Comparison of ENCODE assay signal across 9 cellular contexts in genomic region chr1:103106426-103107321, GRCh38. TPM values are rescaled to one million over a fixed set of nuclear protein-coding genes. Genes with fewer than 3 reads are reported as not detected.
DNase-seq lines count a peak whose midpoint lies in the region; ATAC-seq and TF ChIP-seq lines count a peak whose summit lies in the region.
"Had no signal": no experiment of that assay in that cellular context is flagged by ENCODE, and none has a peak within 500 bp of the region (broad histone marks: within the 10 kb centered on the region; RNA-seq: fewer than 3 reads in every experiment).

No MANE protein-coding gene starts in this region.

- H3K4me1 Mint-ChIP-seq in CD4-positive, alpha-beta T cell (ENCODE audit: low read depth), result peaks cover 13% of the 10 kb centered on the region
- peaks cover 58% of the 10 kb centered on the region for H3K4me1 Mint-ChIP-seq in chondrocyte (ENCODE audit: low read depth)

- peak overlapping the region; percentile 20 for H3K4me3 Mint-ChIP-seq in CD4-positive, alpha-beta T cell
- peak overlapping the region; percentile 81 for H3K4me3 Mint-ChIP-seq in chondrocyte (ENCODE audit: unreplicated experiment)

- H3K9me3 ChIP-seq in CD4-positive, alpha-beta T cell (ENCODE audit: control insufficient read depth, low read length), result no peaks in the 10 kb centered on the region

- no peak for DNase-seq in CD4-positive, alpha-beta T cell
- peak; percentile 49 for DNase-seq in NCI-H524 treated with DMSO at 0.1 percent for 48 hours (lab: John Stamatoyannopoulos, UW)
- no peak for DNase-seq in chondrocyte (ENCODE audit: low spot score)
- DNase-seq in left colon, result peak in 1 of 2 donors; percentile 19
- DNase-seq in superior temporal gyrus (ENCODE audit: extremely low spot score), result peak; percentile 90
- no peak for DNase-seq in stimulated activated CD4-positive, alpha-beta T cell treated with anti-CD3 and anti-CD28 coated beads, Interleukin-15, amount 100 ng/mL, for 24 hours
- DNase-seq: activated B cell treated with CpG ODN at 0.5 μM for 24 hours had no signal

- intact Hi-C loops in CD4-positive, alpha-beta T cell (cut with DNase I, micrococcal nuclease), result no loop called here
- intact Hi-C loops in left colon (cut with DNase I, micrococcal nuclease), result no loop called here

- H3K27ac Mint-ChIP-seq in CD4-positive, alpha-beta T cell, result no peak overlapping the region
- peak overlapping the region; percentile 83 for H3K27ac Mint-ChIP-seq in chondrocyte (ENCODE audit: unreplicated experiment)
- H3K27ac Mint-ChIP-seq: activated B cell treated with CpG ODN at 0.5 μM for 24 hours had no signal

- POLR2A ChIA-PET in CD4-positive, alpha-beta T cell (lab: Charles Lee), result no interaction called here

- H3K9me3 Mint-ChIP-seq in CD4-positive, alpha-beta T cell, result no peaks in the 10 kb centered on the region
- no peaks in the 10 kb centered on the region for H3K9me3 Mint-ChIP-seq in chondrocyte (ENCODE audit: low read depth)
- H3K9me3 Mint-ChIP-seq: activated B cell treated with CpG ODN at 0.5 μM for 24 hours had no signal

- peaks cover 36% of the 10 kb centered on the region for H3K27me3 Mint-ChIP-seq in CD4-positive, alpha-beta T cell
- no peaks in the 10 kb centered on the region for H3K27me3 Mint-ChIP-seq in chondrocyte (ENCODE audit: low read depth)

- TF ChIP-seq CTCF in CD4-positive, alpha-beta T cell (IDR thresholded peaks at IDR 0.05), result no peak
- TF ChIP-seq CTCF in chondrocyte (IDR thresholded peaks at IDR 0.05), result peak; percentile 93

- CTCF ChIA-PET in CD4-positive, alpha-beta T cell (lab: Charles Lee), result no interaction called here

- no peak for ATAC-seq in CD4-positive, alpha-beta T cell (ENCODE audit: poor library complexity)
- ATAC-seq in GM18873 (IDR thresholded peaks at IDR 0.05; ENCODE audit: low FRiP score, unreplicated experiment), result peak; percentile 80
- peak; percentile 72 for ATAC-seq in HG03097 (IDR thresholded peaks at IDR 0.05; ENCODE audit: low FRiP score, unreplicated experiment)
- peak; percentile 48 for ATAC-seq in left colon

- peaks cover 29% of the 10 kb centered on the region for H3K27me3 ChIP-seq in CD4-positive, alpha-beta T cell (ENCODE audit: control insufficient read depth, insufficient read depth, low read length)

- no peak overlapping the region for H3K27ac ChIP-seq in CD4-positive, alpha-beta T cell (ENCODE audit: low read depth, low read length)

- H3K36me3 Mint-ChIP-seq in CD4-positive, alpha-beta T cell (ENCODE audit: low read depth), result no peaks in the 10 kb centered on the region
- H3K36me3 Mint-ChIP-seq in chondrocyte (ENCODE audit: low read depth), result peaks cover 3% of the 10 kb centered on the region

RNA-seq across cellular contexts. Expression of gene COL11A1, which starts 1.6 kb away (rescaled TPM):
- not detected for total RNA-seq in CD4-positive, alpha-beta T cell
- total RNA-seq in chondrocyte (1,010 to 1,354 TPM (median 1,042 TPM) in 3 replicates), left colon (under 1 TPM; 0.34 TPM)
- total RNA-seq: activated B cell treated with CpG ODN at 0.5 μM for 24 hours had no signal

Comparison
In these comparisons a context has a peak if more than half of its experiments do, and no peak if none do; other contexts are left out.
1. DNase-seq: peak in NCI-H524 treated with DMSO at 0.1 percent for 48 hours (single experiment) and superior temporal gyrus (single experiment); none in CD4-positive, alpha-beta T cell (0 of 10), chondrocyte (single experiment) and stimulated activated CD4-positive, alpha-beta T cell treated with anti-CD3 and anti-CD28 coated beads, Interleukin-15, amount 100 ng/mL, for 24 hours (single experiment).
2. RNA of gene COL11A1, which starts 1.6 kb away (total RNA-seq): 1,010 to 1,354 TPM in chondrocyte; 0.34 TPM in left colon and not detected in CD4-positive, alpha-beta T cell; every median in the first group is over 100 times any median in the second.